8 cellular contexts compared by ENCODE assay signal in genomic region chr7:99143853-99144672, GRCh38. TPM values are rescaled to one million over a fixed set of nuclear protein-coding genes. Genes with fewer than 3 reads are reported as not detected.
DNase-seq lines count a peak whose midpoint lies in the region; ATAC-seq and TF ChIP-seq lines count a peak whose summit lies in the region.

Gene SMURF1 (minus strand): TSS chr7:99144108. CDS start chr7:99143780, 328 bp downstream.

- H3K9ac ChIP-seq in NT2/D1 (ENCODE audit: insufficient read length, low read depth) (peak within 1 kb of the TSS; percentile 87), muscle layer of colon (ENCODE audit: low read length) (no peak within 1 kb of the TSS)

- no peaks in the 10 kb centered on the region for H3K27me3 ChIP-seq in NT2/D1 (ENCODE audit: insufficient read depth, insufficient read length)
- H3K27me3 ChIP-seq in muscle layer of colon (ENCODE audit: control insufficient read depth in 1 of 2, insufficient read depth in 2 of 2, low read length in 2 of 2) = no peaks in the 10 kb centered on the region

- peak within 1 kb of the TSS; percentile 90 for H3K27ac ChIP-seq in muscle layer of colon (ENCODE audit: low read depth, low read length)

- no peaks in the 10 kb centered on the region for H3K36me3 ChIP-seq in NT2/D1 (ENCODE audit: insufficient read depth, insufficient read length, low read length)
- no peaks in the 10 kb centered on the region for H3K36me3 ChIP-seq in muscle layer of colon (ENCODE audit: insufficient read depth, low read length)

- H3K9me3 ChIP-seq in NT2/D1 (ENCODE audit: insufficient read depth, low read length) = no peaks in the 10 kb centered on the region
- no peaks in the 10 kb centered on the region for H3K9me3 ChIP-seq in muscle layer of colon (ENCODE audit: low read length)

- no peaks in the 10 kb centered on the region for H3K4me1 ChIP-seq in NT2/D1 (ENCODE audit: insufficient read depth, insufficient read length)
- peaks cover 16% of the 10 kb centered on the region for H3K4me1 ChIP-seq in muscle layer of colon (ENCODE audit: insufficient read depth, low read length)

- peak in 12 of 14 donors; percentile 34 to 82 (median 56) for DNase-seq in C1 segment of cervical spinal cord (lab: John Stamatoyannopoulos, UW)
- DNase-seq in NT2/D1 (ENCODE audit: low read depth, low spot score) = peak; percentile 40
- DNase-seq in activated T-cell treated with anti-CD3 and anti-CD28 coated beads, Interleukin-2, amount 50 U/mL, for 4 hours = peak; percentile 59
- peak; percentile 42 to 46 for DNase-seq in stimulated activated CD8-positive, alpha-beta memory T cell treated with anti-CD3 and anti-CD28 coated beads, Interleukin-7, amount 100 ng/mL, for 1 hour (ENCODE audit: low read depth in 2 of 2)

- peaks cover 31% of the 10 kb centered on the region for H3K4me1 Mint-ChIP-seq in activated T-cell treated with anti-CD3 and anti-CD28 coated beads, Interleukin-2, amount 50 U/mL, for 4 hours (ENCODE audit: low read depth)

- no peaks in the 10 kb centered on the region for H3K9me3 Mint-ChIP-seq in activated T-cell treated with anti-CD3 and anti-CD28 coated beads, Interleukin-2, amount 50 U/mL, for 4 hours

- peak; percentile 85 for TF ChIP-seq POLR2A in GM19193 (IDR thresholded peaks at IDR 0.05; ENCODE audit: extremely low read depth, insufficient read depth, insufficient read length)

- H3K36me3 Mint-ChIP-seq in activated T-cell treated with anti-CD3 and anti-CD28 coated beads, Interleukin-2, amount 50 U/mL, for 4 hours (ENCODE audit: insufficient read depth) = peaks cover 5% of the 10 kb centered on the region

- H3K4me3 ChIP-seq in NT2/D1 (ENCODE audit: insufficient read length, low read depth) = peak within 1 kb of the TSS; percentile 67
- peak within 1 kb of the TSS; percentile 76 to 90 for H3K4me3 ChIP-seq in muscle layer of colon (ENCODE audit: low read depth in 1 of 2, low read length in 2 of 2)

- ATAC-seq in HG03378 (IDR thresholded peaks at IDR 0.05; ENCODE audit: unreplicated experiment) = peak; percentile 51
- ATAC-seq in activated T-cell treated with anti-CD3 and anti-CD28 coated beads, Interleukin-2, amount 50 U/mL, for 4 hours = peak; percentile 73
- peak; percentile 66 for ATAC-seq in esophagus mucosa

- H3K4me3 Mint-ChIP-seq in activated T-cell treated with anti-CD3 and anti-CD28 coated beads, Interleukin-2, amount 50 U/mL, for 4 hours = peak within 1 kb of the TSS; percentile 90

- no peaks in the 10 kb centered on the region for H3K27me3 Mint-ChIP-seq in activated T-cell treated with anti-CD3 and anti-CD28 coated beads, Interleukin-2, amount 50 U/mL, for 4 hours (ENCODE audit: low read depth)

RNA-seq across cellular contexts. Expression of gene SMURF1, which starts in this region (rescaled TPM):
- 10 to 100 TPM; 15.1 to 18.1 (median 17.1) TPM for total RNA-seq in activated T-cell treated with anti-CD3 and anti-CD28 coated beads, Interleukin-2, amount 50 U/mL, for 4 hours
- 27.4 TPM for total RNA-seq in esophagus mucosa

Comparison
In these comparisons a context has a peak if more than half of its experiments do, and no peak if none do; other contexts are left out.
1. Peak in every context shown above with its lines: DNase-seq, ATAC-seq, H3K4me3 ChIP-seq and H3K27ac ChIP-seq.